In genomic region chr1:96515925-96516324, GRCh38 we compare ENCODE assay signal across 22 cellular contexts.
A peak's percentile ranks its signal among the peaks of the same experiment; 100 is the strongest.
DNase-seq lines count a peak whose midpoint lies in the region; ATAC-seq and TF ChIP-seq lines count a peak whose summit lies in the region.
"Had no signal": no experiment of that assay in that cellular context is flagged by ENCODE, and none has a peak within 500 bp of the region (broad histone marks: within the 10 kb centered on the region; RNA-seq: fewer than 3 reads in every experiment).

No MANE protein-coding gene starts in this region.

- no peak overlapping the region for H3K27ac Mint-ChIP-seq in activated naive CD8-positive, alpha-beta T cell treated with anti-CD3 and anti-CD28 coated beads for 36 hours
- no peak overlapping the region for H3K27ac Mint-ChIP-seq in Caco-2 (ENCODE audit: unreplicated experiment)
- H3K27ac Mint-ChIP-seq: activated naive CD4-positive, alpha-beta T cell treated with anti-CD3 and anti-CD28 coated beads for 36 hours; endodermal cell; stimulated activated naive CD8-positive, alpha-beta T cell treated with anti-CD3 and anti-CD28 coated beads, Interleukin-15, Interleukin-2, amounts not matched to agents 100 ng/mL and 50 ng/mL, for 24 hours; T-helper 1 cell treated with Interleukin-12 subunit alpha and Interleukin-12 subunit beta and Interleukin-4 antibody, amounts not matched to agents 30 μg/mL and 1 μg/mL, for 36 hours had no signal

- DNase-seq in GF-D8 (lab: John Stamatoyannopoulos, UW) (no peak), Caco-2 (no peak), retina (no peak)
- DNase-seq in activated naive CD8-positive, alpha-beta T cell treated with anti-CD3 and anti-CD28 coated beads for 36 hours, result no peak
- DNase-seq: activated CD4-positive, alpha-beta T cell treated with anti-CD3 and anti-CD28 coated beads, Interleukin-2, amount 50 U/mL, for 48 hours; activated naive CD4-positive, alpha-beta T cell treated with anti-CD3 and anti-CD28 coated beads for 36 hours; endodermal cell; NCI-H1105; NCI-H526; sigmoid colon; upper lobe of left lung had no signal

- H3K4me3 ChIP-seq in Caco-2 (ENCODE audit: low read depth, low read length), result no peak overlapping the region
- H3K4me3 ChIP-seq: A549; BLaER1 treated with 17β-estradiol and CSF1 and Interleukin-3, amounts not matched to agents 10 nM and 100 nM; K562; lung; sigmoid colon; upper lobe of left lung had no signal

- no peaks in the 10 kb centered on the region for H3K4me1 Mint-ChIP-seq in activated naive CD8-positive, alpha-beta T cell treated with anti-CD3 and anti-CD28 coated beads for 36 hours
- no peaks in the 10 kb centered on the region for H3K4me1 Mint-ChIP-seq in Caco-2 (ENCODE audit: low read depth, unreplicated experiment)

- H3K27me3 ChIP-seq in Caco-2 (replicated peaks; ENCODE audit: control insufficient read depth, insufficient read depth, low read length), result no peaks in the 10 kb centered on the region
- H3K27me3 ChIP-seq: BLaER1 treated with 17β-estradiol and CSF1 and Interleukin-3, amounts not matched to agents 10 nM and 100 nM; sigmoid colon; upper lobe of left lung had no signal

- no peaks in the 10 kb centered on the region for H3K36me3 Mint-ChIP-seq in activated naive CD8-positive, alpha-beta T cell treated with anti-CD3 and anti-CD28 coated beads for 36 hours
- H3K36me3 Mint-ChIP-seq in Caco-2 (ENCODE audit: insufficient read depth, unreplicated experiment), result no peaks in the 10 kb centered on the region

- H3K4me1 ChIP-seq in Caco-2, result no peaks in the 10 kb centered on the region
- H3K4me1 ChIP-seq: BLaER1 treated with 17β-estradiol and CSF1 and Interleukin-3, amounts not matched to agents 10 nM and 100 nM; upper lobe of left lung had no signal

- no TSS peak for BruUV-seq in Caco-2 (replicated peaks; lab: Mats Ljungman, UMichigan)

- intact Hi-C loops in Caco-2 (cut with micrococcal nuclease; ENCODE audit: unreplicated experiment), result no loop called here

- H3K9me3 ChIP-seq in Caco-2, result no peaks in the 10 kb centered on the region
- H3K9me3 ChIP-seq: A549; BLaER1 treated with 17β-estradiol and CSF1 and Interleukin-3, amounts not matched to agents 10 nM and 100 nM; sigmoid colon; upper lobe of left lung had no signal

- peak; percentile 63 for ATAC-seq in GM18498 (IDR thresholded peaks at IDR 0.05; ENCODE audit: unreplicated experiment)
- ATAC-seq in GM19372 (IDR thresholded peaks at IDR 0.05; ENCODE audit: low read depth, unreplicated experiment), result peak; percentile 43
- peak; percentile 36 for ATAC-seq in HG02852 (IDR thresholded peaks at IDR 0.05; ENCODE audit: unreplicated experiment)
- ATAC-seq in HG03354 (IDR thresholded peaks at IDR 0.05; ENCODE audit: poor library complexity, severe bottlenecking, unreplicated experiment), result peak; percentile 51
- ATAC-seq: A549, K562, PC-3 had no signal

- no peaks in the 10 kb centered on the region for H3K27me3 Mint-ChIP-seq in activated naive CD8-positive, alpha-beta T cell treated with anti-CD3 and anti-CD28 coated beads for 36 hours
- no peaks in the 10 kb centered on the region for H3K27me3 Mint-ChIP-seq in Caco-2 (ENCODE audit: insufficient read depth, unreplicated experiment)

- no peak overlapping the region for H3K4me3 Mint-ChIP-seq in activated naive CD8-positive, alpha-beta T cell treated with anti-CD3 and anti-CD28 coated beads for 36 hours
- no peak overlapping the region for H3K4me3 Mint-ChIP-seq in Caco-2 (ENCODE audit: unreplicated experiment)
- H3K4me3 Mint-ChIP-seq: activated naive CD4-positive, alpha-beta T cell treated with anti-CD3 and anti-CD28 coated beads for 36 hours; endodermal cell; stimulated activated naive CD8-positive, alpha-beta T cell treated with anti-CD3 and anti-CD28 coated beads, Interleukin-15, Interleukin-2, amounts not matched to agents 100 ng/mL and 50 ng/mL, for 24 hours; T-helper 1 cell treated with Interleukin-12 subunit alpha and Interleukin-12 subunit beta and Interleukin-4 antibody, amounts not matched to agents 30 μg/mL and 1 μg/mL, for 36 hours had no signal

- no peaks in the 10 kb centered on the region for H3K9me3 Mint-ChIP-seq in activated naive CD8-positive, alpha-beta T cell treated with anti-CD3 and anti-CD28 coated beads for 36 hours
- H3K9me3 Mint-ChIP-seq in Caco-2 (ENCODE audit: unreplicated experiment), result no peaks in the 10 kb centered on the region
- H3K9me3 Mint-ChIP-seq: activated naive CD4-positive, alpha-beta T cell treated with anti-CD3 and anti-CD28 coated beads for 36 hours; endodermal cell; stimulated activated naive CD8-positive, alpha-beta T cell treated with anti-CD3 and anti-CD28 coated beads, Interleukin-15, Interleukin-2, amounts not matched to agents 100 ng/mL and 50 ng/mL, for 24 hours; T-helper 1 cell treated with Interleukin-12 subunit alpha and Interleukin-12 subunit beta and Interleukin-4 antibody, amounts not matched to agents 30 μg/mL and 1 μg/mL, for 36 hours had no signal

- no peak for TF ChIP-seq CTCF in Caco-2 (IDR thresholded peaks at IDR 0.05; ENCODE audit: insufficient read depth in 1 of 2, low read depth in 1 of 2, low read length in 1 of 2, severe bottlenecking in 1 of 2, unreplicated experiment in 1 of 2)

- CTCF ChIA-PET in Caco-2 (lab: Charles Lee), result no interaction called here

- H3K36me3 ChIP-seq in Caco-2 (ENCODE audit: control insufficient read depth, insufficient read depth, low read length), result no peaks in the 10 kb centered on the region
- H3K36me3 ChIP-seq: BLaER1 treated with 17β-estradiol and CSF1 and Interleukin-3, amounts not matched to agents 10 nM and 100 nM; sigmoid colon; upper lobe of left lung had no signal

- POLR2A ChIA-PET in Caco-2 (lab: Charles Lee), result no interaction called here
